In the genomic region with DNA sequence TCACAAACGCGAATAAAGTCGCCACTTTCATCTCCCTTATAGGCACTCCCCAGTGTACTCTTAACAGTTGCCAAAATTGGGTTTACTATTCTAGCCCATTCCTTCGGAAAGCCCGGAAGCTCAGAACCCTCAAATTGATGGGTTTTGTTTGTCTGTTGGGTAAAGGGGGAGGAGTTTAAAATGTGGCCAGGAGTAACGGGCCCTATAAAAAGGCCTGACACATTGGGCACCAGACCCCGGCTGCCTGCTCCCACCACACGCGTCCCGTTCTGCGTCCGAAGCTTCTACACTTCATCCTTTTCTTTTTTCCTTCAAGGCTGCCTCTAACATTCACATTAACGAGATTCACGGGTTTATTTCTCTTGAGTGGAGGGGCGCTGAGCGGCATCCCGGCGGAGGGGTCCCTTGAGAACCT, we compare ENCODE assay signal across 8 cellular contexts. TPM values are rescaled to one million over a fixed set of nuclear protein-coding genes. Genes with fewer than 3 reads are reported as not detected.
DNase-seq lines count a peak whose midpoint lies in the region; ATAC-seq, FAIRE-seq and TF ChIP-seq lines count a peak whose summit lies in the region.

No MANE protein-coding gene starts in this region.

- H3K9ac ChIP-seq in Loucy (ENCODE audit: low read depth, low read length, poor library complexity, severe bottlenecking), result peak overlapping the region; percentile 74

- ATAC-seq in GM18909 (IDR thresholded peaks at IDR 0.05; ENCODE audit: poor library complexity, unreplicated experiment) (peak; percentile 3), pancreas (no peak), GM18519 (IDR thresholded peaks at IDR 0.05; ENCODE audit: low FRiP score, unreplicated experiment) (no peak)

- no peak for FAIRE-seq in pancreas (lab: Jason Lieb, UNC)

- peak overlapping the region; percentile 87; the same call in 1 of the 2 replicates for H2AFZ ChIP-seq in Loucy (ENCODE audit: low read length)

- no peaks in the 10 kb centered on the region for H3K9me3 ChIP-seq in Loucy (ENCODE audit: insufficient read depth, low read depth, low read length)
- no peaks in the 10 kb centered on the region for H3K9me3 ChIP-seq in ectodermal cell (ENCODE audit: control insufficient read depth, low read length)
- no peaks in the 10 kb centered on the region for H3K9me3 ChIP-seq in pancreas

- no peak for DNase-seq in pancreas
- DNase-seq in NOMO-1 treated with DMSO at 0.1 percent for 48 hours (lab: John Stamatoyannopoulos, UW; ENCODE audit: unreplicated experiment), result no peak
- DNase-seq in stimulated activated CD8-positive, alpha-beta memory T cell treated with anti-CD3 and anti-CD28 coated beads, Interleukin-4, amount 100 ng/mL, for 48 hours, result no peak
- no peak for DNase-seq in NCI-H187 treated with DMSO at 0.1 percent for 48 hours (lab: John Stamatoyannopoulos, UW)

- H3K27me3 ChIP-seq in Loucy (ENCODE audit: insufficient read depth, low read length, poor library complexity, severe bottlenecking) (no peaks in the 10 kb centered on the region), ectodermal cell (ENCODE audit: control insufficient read depth, insufficient read depth, low read length, poor library complexity, severe bottlenecking) (peaks cover 7% of the 10 kb centered on the region), pancreas (no peaks in the 10 kb centered on the region)

- TF ChIP-seq CTCF in Loucy (conservative IDR thresholded peaks at IDR 0.05; ENCODE audit: low read length) (no peak), pancreas (IDR thresholded peaks at IDR 0.05) (no peak)

- H4K20me1 ChIP-seq in Loucy (ENCODE audit: insufficient read depth, low read length, poor library complexity, severe bottlenecking), result no peaks in the 10 kb centered on the region

- no peaks in the 10 kb centered on the region for H3F3A ChIP-seq in Loucy (ENCODE audit: low read depth)

- peak overlapping the region; percentile 71 for H3K4me2 ChIP-seq in Loucy (ENCODE audit: low read depth, low read length, poor library complexity, severe bottlenecking)

- 19 to 22% methylated on average over 18 of the region's 18 CpGs for WGBS in ectodermal cell, 2 experiments
- WGBS in pancreas, 2 donors, result 3 to 5% methylated on average over 18 of the region's 18 CpGs

- intact Hi-C loops in pancreas (cut with DNase I), result loop anchor here in 2 of 3 donors (10.0 kb wide), 3 partner anchors 105 to 145 kb away; a partner anchor contains a TSS

- H3K27ac ChIP-seq in ectodermal cell (ENCODE audit: insufficient read depth, low read depth, low read length, poor library complexity, severe bottlenecking) (peak overlapping the region; percentile 26), pancreas (peak overlapping the region in 2 of 4 donors; percentile 83 to 94)

- H3K36me3 ChIP-seq in Loucy (ENCODE audit: insufficient read depth, low read length) (no peaks in the 10 kb centered on the region), ectodermal cell (ENCODE audit: control insufficient read depth, insufficient read depth, low read length) (no peaks in the 10 kb centered on the region), pancreas (peaks cover 0 to 6% (median 0%) of the 10 kb centered on the region in 3 donors)

- no peaks in the 10 kb centered on the region for H3K79me2 ChIP-seq in Loucy (ENCODE audit: insufficient read depth, low read length)

- H3K4me3 ChIP-seq in Loucy (ENCODE audit: low read length, poor library complexity, severe bottlenecking), result peak overlapping the region; percentile 81
- peak overlapping the region; percentile 66 for H3K4me3 ChIP-seq in ectodermal cell (ENCODE audit: insufficient read depth, low read depth, low read length)
- peak overlapping the region; percentile 40 to 61 (median 54) for H3K4me3 ChIP-seq in pancreas

- no peaks in the 10 kb centered on the region for H3K9me2 ChIP-seq in Loucy (replicated peaks; ENCODE audit: low read depth, low read length)

- H3K4me1 ChIP-seq in Loucy (ENCODE audit: insufficient read depth, low read length, poor library complexity, severe bottlenecking), result peaks cover 23% of the 10 kb centered on the region
- no peaks in the 10 kb centered on the region for H3K4me1 ChIP-seq in ectodermal cell (ENCODE audit: control insufficient read depth, insufficient read depth, low read length)
- peaks cover 0 to 4% (median 0%) of the 10 kb centered on the region in 3 donors for H3K4me1 ChIP-seq in pancreas

RNA-seq across cellular contexts. Expression of a gene that starts 0.8 kb away (rescaled TPM):
- polyA plus RNA-seq in ectodermal cell (2013, experiment 1 of 4), result 33.1 TPM
- 30.5 TPM for polyA plus RNA-seq in ectodermal cell (2013, experiment 2 of 4)
- 22.4 TPM for polyA plus RNA-seq in ectodermal cell (2013, experiment 3 of 4)
- polyA plus RNA-seq in ectodermal cell (2013, experiment 4 of 4), result 28.5 TPM
- 1 to 10 TPM; 3.9 to 8.7 (median 7.4) TPM for total RNA-seq in pancreas
- polyA plus RNA-seq in pancreas, result 1 to 10 TPM; 4.1 to 4.2 TPM

RNA-seq across cellular contexts. Expression of a gene that starts 10.1 kb away (rescaled TPM):
- polyA plus RNA-seq in ectodermal cell (2013, experiment 1 of 4), result 0.41 TPM
- 0.50 TPM for polyA plus RNA-seq in ectodermal cell (2013, experiment 2 of 4)
- polyA plus RNA-seq in ectodermal cell (2013, experiment 3 of 4), result 0.11 TPM
- polyA plus RNA-seq in ectodermal cell (2013, experiment 4 of 4), result 0.12 TPM
- total RNA-seq in pancreas, result 1 to 10 TPM in 1 of 6 donors, under 1 TPM in 5; 0.16 to 2.4 (median 0.68) TPM
- 1 to 10 TPM; 1.8 to 3.0 TPM for polyA plus RNA-seq in pancreas

RNA-seq across cellular contexts. Expression of a gene that starts 16.9 kb away (rescaled TPM):
- 35.8 TPM for polyA plus RNA-seq in ectodermal cell (2013, experiment 1 of 4)
- 32.1 TPM for polyA plus RNA-seq in ectodermal cell (2013, experiment 2 of 4)
- 28.7 TPM for polyA plus RNA-seq in ectodermal cell (2013, experiment 3 of 4)
- polyA plus RNA-seq in ectodermal cell (2013, experiment 4 of 4), result 32.5 TPM
- total RNA-seq in pancreas, result 10 to 100 TPM; 20.1 to 32.9 (median 26.1) TPM
- polyA plus RNA-seq in pancreas, result 10 to 100 TPM; 23.6 to 28.0 TPM

RNA-seq across cellular contexts. Expression of a gene that starts 18.3 kb away (rescaled TPM):
- polyA plus RNA-seq in ectodermal cell (2013, experiment 1 of 4), result 80.7 TPM
- polyA plus RNA-seq in ectodermal cell (2013, experiment 2 of 4), result 79.0 TPM
- polyA plus RNA-seq in ectodermal cell (2013, experiment 3 of 4), result 61.6 TPM
- 70.4 TPM for polyA plus RNA-seq in ectodermal cell (2013, experiment 4 of 4)
- total RNA-seq in pancreas, result 10 to 100 TPM; 38.7 to 59.4 (median 46.2) TPM
- polyA plus RNA-seq in pancreas, result 10 to 100 TPM; 31.6 to 59.0 TPM

RNA-seq across cellular contexts. Expression of a gene that starts 46.8 kb away (rescaled TPM):
- 27.0 TPM for polyA plus RNA-seq in ectodermal cell (2013, experiment 1 of 4)
- polyA plus RNA-seq in ectodermal cell (2013, experiment 2 of 4), result 22.2 TPM
- 28.1 TPM for polyA plus RNA-seq in ectodermal cell (2013, experiment 3 of 4)
- polyA plus RNA-seq in ectodermal cell (2013, experiment 4 of 4), result 25.0 TPM
- 10 to 100 TPM; 18.9 to 28.2 (median 23.6) TPM for total RNA-seq in pancreas
- 10 to 100 TPM; 39.0 to 66.9 TPM for polyA plus RNA-seq in pancreas
